In the genomic region with DNA sequence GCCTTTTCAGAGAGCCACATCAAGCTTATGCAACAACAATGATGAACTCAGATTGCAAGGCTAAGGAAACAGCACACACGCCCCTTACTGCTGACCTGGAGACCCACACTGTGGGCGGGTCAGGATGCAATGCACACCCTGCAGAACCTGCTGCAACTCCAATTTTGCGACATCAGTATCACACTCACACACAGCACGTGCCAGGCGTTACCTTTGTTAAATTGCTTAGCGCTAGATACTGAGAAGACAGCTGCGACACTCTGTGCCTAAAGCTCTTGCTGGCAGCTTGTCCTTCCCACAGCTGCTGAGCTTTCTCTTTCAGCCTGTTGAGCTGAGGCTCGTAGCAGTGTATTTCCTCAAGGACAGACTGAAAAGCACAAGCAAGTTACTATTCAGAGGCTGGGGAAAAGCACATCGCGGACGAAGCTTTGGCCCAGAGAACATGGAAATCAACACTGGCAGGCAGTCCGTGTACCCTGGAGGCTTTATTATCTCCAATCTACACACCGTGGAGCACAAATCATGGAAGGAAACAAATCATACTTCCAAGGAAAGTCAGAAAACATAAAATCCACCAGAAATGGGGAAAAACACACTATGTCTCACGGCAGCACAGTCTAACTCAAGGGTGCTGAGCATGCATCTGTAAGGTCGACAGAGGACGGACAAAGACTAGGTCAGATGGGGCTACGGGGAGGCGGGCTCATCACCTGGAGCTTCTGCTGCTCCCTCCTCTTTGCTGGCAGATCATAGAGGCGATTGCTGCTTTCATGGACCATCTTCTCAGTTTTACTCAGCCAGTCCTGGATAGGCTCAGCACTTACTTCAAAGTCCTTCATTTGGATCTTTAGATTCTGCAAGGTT, we compare ENCODE assay signal across 1 cellular context.
TF ChIP-seq lines count a peak whose summit lies in the region.

No MANE protein-coding gene starts in this region.

TF ChIP-seq in SK-N-SH treated with all-trans-retinoic acid at 6 μM for 48 hours, 23 proteins besides CTCF, POLR2A, EP300 and RAD21 (continued from another document):
- TF ChIP-seq BACH2 (CRISPR knock-in tag; IDR thresholded peaks at IDR 0.05; ENCODE audit: borderline replicate concordance) = no peak
- TF ChIP-seq ISL1 (CRISPR knock-in tag; IDR thresholded peaks at IDR 0.05) = no peak
- TF ChIP-seq ZFP3 (CRISPR knock-in tag; IDR thresholded peaks at IDR 0.05) = no peak
- TF ChIP-seq RARB (CRISPR knock-in tag; IDR thresholded peaks at IDR 0.05) = no peak
- TF ChIP-seq, protein P1, sequence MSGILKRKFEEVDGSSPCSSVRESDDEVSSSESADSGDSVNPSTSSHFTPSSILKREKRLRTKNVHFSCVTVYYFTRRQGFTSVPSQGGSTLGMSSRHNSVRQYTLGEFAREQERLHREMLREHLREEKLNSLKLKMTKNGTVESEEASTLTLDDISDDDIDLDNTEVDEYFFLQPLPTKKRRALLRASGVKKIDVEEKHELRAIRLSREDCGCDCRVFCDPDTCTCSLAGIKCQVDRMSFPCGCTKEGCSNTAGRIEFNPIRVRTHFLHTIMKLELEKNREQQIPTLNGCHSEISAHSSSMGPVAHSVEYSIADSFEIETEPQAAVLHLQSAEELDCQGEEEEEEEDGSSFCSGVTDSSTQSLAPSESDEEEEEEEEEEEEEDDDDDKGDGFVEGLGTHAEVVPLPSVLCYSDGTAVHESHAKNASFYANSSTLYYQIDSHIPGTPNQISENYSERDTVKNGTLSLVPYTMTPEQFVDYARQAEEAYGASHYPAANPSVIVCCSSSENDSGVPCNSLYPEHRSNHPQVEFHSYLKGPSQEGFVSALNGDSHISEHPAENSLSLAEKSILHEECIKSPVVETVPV (CRISPR knock-in tag; IDR thresholded peaks at IDR 0.05) = no peak
- no peak for TF ChIP-seq PPARA (CRISPR knock-in tag; IDR thresholded peaks at IDR 0.05; ENCODE audit: borderline replicate concordance)
- TF ChIP-seq ZC3H10 (CRISPR knock-in tag; IDR thresholded peaks at IDR 0.05) = no peak
